Comparison of ENCODE assay signal across 21 cellular contexts in genomic region chr7:36810476-36810875, GRCh38.
"Had no signal": no experiment of that assay in that cellular context is flagged by ENCODE, and none has a peak within 500 bp of the region (broad histone marks: within the 10 kb centered on the region; RNA-seq: fewer than 3 reads in every experiment).

No MANE protein-coding gene starts in this region.

- H3K9me3 Mint-ChIP-seq: activated T-cell treated with anti-CD3 and anti-CD28 coated beads, Interleukin-2, amount 50 U/mL, for 24 hours; activated T-helper 17 cell treated with anti-CD3 and anti-CD28 coated beads, Interleukin-2, amount 50 U/mL, for 72 hours; natural killer cell treated with Interleukin-12 subunit alpha and Interleukin-12 subunit beta and Interleukin-15 and Interleukin-18, amount 100 ng/mL, for 72 hours had no signal

- H3K4me1 Mint-ChIP-seq: activated T-helper 17 cell treated with anti-CD3 and anti-CD28 coated beads, Interleukin-2, amount 50 U/mL, for 72 hours had no signal

- H3K36me3 Mint-ChIP-seq: activated naive CD8-positive, alpha-beta T cell; mesothelial cell of epicardium; natural killer cell treated with Interleukin-12 subunit alpha and Interleukin-12 subunit beta and Interleukin-15 and Interleukin-18, amount 100 ng/mL, for 72 hours had no signal

- ATAC-seq: activated T-helper 17 cell treated with anti-CD3 and anti-CD28 coated beads, Interleukin-2, amount 50 U/mL, for 72 hours; left ventricle myocardium superior; natural killer cell treated with Interleukin-12 subunit alpha and Interleukin-12 subunit beta and Interleukin-15 and Interleukin-18, amount 100 ng/mL, for 72 hours; stimulated activated naive CD8-positive, alpha-beta T cell treated with anti-CD3 and anti-CD28 coated beads, Interleukin-15, Interleukin-2, amounts not matched to agents 100 U/mL and 50 U/mL, for 24 hours had no signal

- H3K27ac Mint-ChIP-seq: activated naive CD8-positive, alpha-beta T cell; activated T-cell treated with anti-CD3 and anti-CD28 coated beads, Interleukin-2, amount 50 U/mL, for 24 hours; activated T-helper 17 cell treated with anti-CD3 and anti-CD28 coated beads, Interleukin-2, amount 50 U/mL, for 72 hours; mesothelial cell of epicardium had no signal

- H3K4me3 Mint-ChIP-seq: activated naive CD8-positive, alpha-beta T cell; activated T-cell treated with anti-CD3 and anti-CD28 coated beads, Interleukin-2, amount 50 U/mL, for 24 hours; activated T-helper 17 cell treated with anti-CD3 and anti-CD28 coated beads, Interleukin-2, amount 50 U/mL, for 72 hours; mesothelial cell of epicardium; natural killer cell treated with Interleukin-12 subunit alpha and Interleukin-12 subunit beta and Interleukin-15 and Interleukin-18, amount 100 ng/mL, for 72 hours had no signal

- H3K27me3 Mint-ChIP-seq: activated naive CD8-positive, alpha-beta T cell; activated T-cell treated with anti-CD3 and anti-CD28 coated beads, Interleukin-2, amount 50 U/mL, for 24 hours; natural killer cell treated with Interleukin-12 subunit alpha and Interleukin-12 subunit beta and Interleukin-15 and Interleukin-18, amount 100 ng/mL, for 72 hours had no signal

- DNase-seq: activated CD4-positive, CD25-positive, alpha-beta regulatory T cell treated with anti-CD3 and anti-CD28 coated beads, Interleukin-2, amount 50 U/mL, for 72 hours; activated CD8-positive, alpha-beta memory T cell treated with anti-CD3 and anti-CD28 coated beads, Interleukin-2, amount 50 U/mL, for 4 hours; activated T-cell treated with anti-CD3 and anti-CD28 coated beads, Interleukin-2, amount 50 U/mL, for 24 hours; central memory CD4-positive, alpha-beta T cell; dermis blood vessel endothelial cell; effector CD8-positive, alpha-beta T cell; erythroblast; foreskin melanocyte; kidney glomerular epithelial cell; left ventricle myocardium superior; mammary epithelial cell; ovary; stimulated activated CD4-positive, alpha-beta T cell treated with anti-CD3 and anti-CD28 coated beads, Interleukin-12 subunit alpha, Interleukin-12 subunit beta, amount 100 ng/mL, for 4 hours; stimulated activated CD4-positive, alpha-beta T cell treated with anti-CD3 and anti-CD28 coated beads, Interleukin-4, amount 100 ng/mL, for 4 hours; stimulated activated naive CD8-positive, alpha-beta T cell treated with anti-CD3 and anti-CD28 coated beads, Interleukin-15, Interleukin-2, amounts not matched to agents 100 U/mL and 50 U/mL, for 24 hours; upper lobe of left lung; WERI-Rb-1 had no signal
